Comparison of ENCODE assay signal across 8 cellular contexts in the genomic region with DNA sequence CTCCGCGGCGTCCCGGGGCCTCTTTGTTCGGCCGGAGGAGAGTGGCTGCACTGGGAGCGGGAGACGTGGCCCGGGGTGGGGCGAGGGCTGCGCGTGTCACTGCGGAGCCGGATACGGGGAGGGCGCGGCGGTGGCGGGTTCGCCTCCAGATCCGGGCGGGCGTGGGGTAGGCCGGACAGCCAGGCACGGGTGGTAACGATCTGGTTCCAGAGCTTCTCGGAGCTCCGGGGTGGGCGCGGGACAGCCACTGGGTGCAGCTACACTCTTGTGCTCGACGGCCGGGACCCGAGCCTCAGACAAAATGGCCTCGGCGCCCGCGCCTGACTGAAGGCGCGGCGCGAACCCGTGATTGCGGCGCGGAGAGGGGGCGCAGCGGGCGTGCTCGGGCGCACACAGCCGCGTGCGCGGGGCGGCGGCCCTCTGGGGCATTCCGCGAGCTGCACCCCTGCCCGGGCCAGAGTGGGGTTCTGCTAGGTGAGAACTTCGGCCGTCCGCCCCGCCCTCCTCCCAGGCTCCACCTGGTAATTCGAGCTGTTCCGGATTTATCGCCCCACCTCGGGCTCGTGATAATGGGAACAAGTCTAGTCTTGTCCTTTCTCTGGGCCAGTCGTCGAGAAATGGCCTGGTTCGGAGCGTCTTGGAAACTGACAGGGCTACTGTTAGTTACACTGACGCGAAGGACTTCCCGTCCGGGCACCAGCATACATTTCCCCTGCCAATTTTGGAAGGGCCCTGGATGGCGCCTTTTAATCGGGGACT. TPM values are rescaled to one million over a fixed set of nuclear protein-coding genes. Genes with fewer than 3 reads are reported as not detected.
DNase-seq lines count a peak whose midpoint lies in the region; ATAC-seq and TF ChIP-seq lines count a peak whose summit lies in the region.

No MANE protein-coding gene starts in this region.

- H3K36me3 ChIP-seq in gastrocnemius medialis, result peaks cover 0 to 22% of the 10 kb centered on the region in 2 donors

- peak overlapping the region; percentile 87 to 99 (median 96) for H3K4me3 ChIP-seq in gastrocnemius medialis

- intact Hi-C loops in gastrocnemius medialis (cut with DNase I; ENCODE audit: low total_unique reads), result loop anchor here (2.0 to 5.0 kb wide), 5 partner anchors 47 to 146 kb away; a partner anchor contains a TSS

- in situ Hi-C loops in GM13977 (cut with MboI; ENCODE audit: low pct_unique_long_range_greater_than_20kb, low sequenced_read_pairs, unreplicated experiment) (loop anchor here (25.0 kb wide), 1 partner anchor 211 kb away; no protein-coding TSS in a partner anchor), gastrocnemius medialis (cut with MboI; ENCODE audit: low sequenced_read_pairs in 4 of 4) (loop anchor here in 1 of 4 donors (10.0 kb wide), 1 partner anchor 61 kb away; a partner anchor contains a TSS)

- TF ChIP-seq CTCF in GM13977 (IDR thresholded peaks at IDR 0.05; ENCODE audit: extremely low read depth, insufficient read depth, missing control alignments) (peak; percentile 12), gastrocnemius medialis (IDR thresholded peaks at IDR 0.05 in 4 of 5, conservative IDR thresholded peaks at IDR 0.05 in 1 of 5) (no peak)

- peaks cover 5 to 34% of the 10 kb centered on the region in 2 donors for H3K4me1 ChIP-seq in gastrocnemius medialis

- DNase-seq in GM13977 (ENCODE audit: low spot score), result peak; percentile 70
- DNase-seq in NCI-H1417 treated with DMSO at 0.1 percent for 48 hours (lab: John Stamatoyannopoulos, UW), result peak; percentile 6
- DNase-seq in T1000 (lab: John Stamatoyannopoulos, UW), result peak; percentile 22
- peak; percentile 84 for DNase-seq in astrocyte of the hippocampus (ENCODE audit: low read depth, low spot score)
- peak; percentile 74 for DNase-seq in iPS DF 19.7 (ENCODE audit: low read depth, low spot score)
- peak; percentile 85 to 86 for DNase-seq in gastrocnemius medialis
- DNase-seq in GF-D8 (lab: John Stamatoyannopoulos, UW), result no peak

- no peaks in the 10 kb centered on the region for H3K9me3 ChIP-seq in gastrocnemius medialis

- H3K27ac ChIP-seq in gastrocnemius medialis, result peak overlapping the region; percentile 99 to 100 (median 100)

- ATAC-seq in HG02678 (IDR thresholded peaks at IDR 0.05; ENCODE audit: unreplicated experiment) (peak; percentile 39), gastrocnemius medialis (peak; percentile 64 to 73)

- H3K27me3 ChIP-seq in gastrocnemius medialis, result no peaks in the 10 kb centered on the region

- TF ChIP-seq POLR2A in gastrocnemius medialis (IDR thresholded peaks at IDR 0.05), result peak; percentile 82 to 95

RNA-seq across cellular contexts. Expression of a gene that starts 1.0 kb away (rescaled TPM):
- 100 to 1,000 TPM in 2 of 4 donors, 10 to 100 TPM in 2; 30.6 to 256 (median 90.8) TPM for total RNA-seq in gastrocnemius medialis
